In genomic region chr4:1846580-1846979, GRCh38 we compare ENCODE assay signal across 23 cellular contexts. TPM values are rescaled to one million over a fixed set of nuclear protein-coding genes. Genes with fewer than 3 reads are reported as not detected.
"Had no signal": no experiment of that assay in that cellular context is flagged by ENCODE, and none has a peak within 500 bp of the region (broad histone marks: within the 10 kb centered on the region; RNA-seq: fewer than 3 reads in every experiment).

No MANE protein-coding gene starts in this region.

- H3K9me3 Mint-ChIP-seq: activated CD4-positive, alpha-beta memory T cell treated with anti-CD3 and anti-CD28 coated beads, Interleukin-2, amount 10 ng/mL, durations not matched to agents 7 days and 5 days; activated naive CD4-positive, alpha-beta T cell treated with anti-CD3 and anti-CD28 coated beads for 36 hours; activated T-cell treated with anti-CD3 and anti-CD28 coated beads, Interleukin-2, amount 50 U/mL, for 72 hours; endodermal cell; memory B cell; nephron progenitor cell had no signal

- DNase-seq: activated CD4-positive, alpha-beta memory T cell treated with anti-CD3 and anti-CD28 coated beads, Interleukin-2, amount 10 ng/mL, durations not matched to agents 7 days and 5 days; activated CD4-positive, alpha-beta T cell treated with anti-CD3 and anti-CD28 coated beads for 4 hours; activated CD4-positive, CD25-positive, alpha-beta regulatory T cell; activated effector memory CD4-positive, alpha-beta T cell treated with Interleukin-2 at 50 U/mL for 16 hours; activated naive CD4-positive, alpha-beta T cell treated with anti-CD3 and anti-CD28 coated beads for 36 hours; activated T-cell treated with anti-CD3 and anti-CD28 coated beads, Interleukin-2, amount 50 U/mL, for 72 hours; cerebellar nuclear complex; cortex of kidney; endodermal cell; head of caudate nucleus; hypothalamus; left cardiac atrium; nephron progenitor cell; stimulated activated CD4-positive, alpha-beta T cell treated with anti-CD3 and anti-CD28 coated beads, Interleukin-4, amount 100 ng/mL, for 24 hours; stimulated activated naive CD8-positive, alpha-beta T cell treated with anti-CD3 and anti-CD28 coated beads, Interleukin-15, Interleukin-2, amounts not matched to agents 100 U/mL and 50 U/mL, for 24 hours; T1000; thyroid gland; upper lobe of right lung had no signal

- H3K9ac ChIP-seq: parathyroid adenoma had no signal

- ATAC-seq: activated T-cell treated with anti-CD3 and anti-CD28 coated beads, Interleukin-2, amount 50 U/mL, for 72 hours; gastroesophageal sphincter; left cardiac atrium; right cardiac atrium; stimulated activated naive CD8-positive, alpha-beta T cell treated with anti-CD3 and anti-CD28 coated beads, Interleukin-15, Interleukin-2, amounts not matched to agents 100 U/mL and 50 U/mL, for 24 hours; upper lobe of right lung had no signal

- H3K9me3 ChIP-seq: gastroesophageal sphincter, thyroid gland, upper lobe of right lung had no signal

- H3K4me3 ChIP-seq: gastroesophageal sphincter, thyroid gland, upper lobe of right lung had no signal

- H3K4me1 Mint-ChIP-seq: endodermal cell had no signal

- H3K27me3 Mint-ChIP-seq: activated CD4-positive, alpha-beta memory T cell treated with anti-CD3 and anti-CD28 coated beads, Interleukin-2, amount 10 ng/mL, durations not matched to agents 7 days and 5 days; memory B cell had no signal

- H3K27ac ChIP-seq: gastroesophageal sphincter, parathyroid adenoma, thyroid gland, upper lobe of right lung had no signal

- H3K4me3 Mint-ChIP-seq: activated CD4-positive, alpha-beta memory T cell treated with anti-CD3 and anti-CD28 coated beads, Interleukin-2, amount 10 ng/mL, durations not matched to agents 7 days and 5 days; activated naive CD4-positive, alpha-beta T cell treated with anti-CD3 and anti-CD28 coated beads for 36 hours; activated T-cell treated with anti-CD3 and anti-CD28 coated beads, Interleukin-2, amount 50 U/mL, for 72 hours; endodermal cell; memory B cell; nephron progenitor cell had no signal

- H2AFZ ChIP-seq: parathyroid adenoma had no signal

- H3K27me3 ChIP-seq: gastroesophageal sphincter, thyroid gland, upper lobe of right lung had no signal

- H3K27ac Mint-ChIP-seq: activated CD4-positive, alpha-beta memory T cell treated with anti-CD3 and anti-CD28 coated beads, Interleukin-2, amount 10 ng/mL, durations not matched to agents 7 days and 5 days; endodermal cell; memory B cell; nephron progenitor cell had no signal

RNA-seq across cellular contexts. Expression of gene FGFR3, which starts 53.5 kb away (rescaled TPM):
- total RNA-seq: myocyte had no signal
